In genomic region chr3:191263850-191264249, GRCh38 we compare ENCODE assay signal across 26 cellular contexts.
DNase-seq lines count a peak whose midpoint lies in the region; ATAC-seq, FAIRE-seq and TF ChIP-seq lines count a peak whose summit lies in the region.
"Had no signal": no experiment of that assay in that cellular context is flagged by ENCODE, and none has a peak within 500 bp of the region (broad histone marks: within the 10 kb centered on the region; RNA-seq: fewer than 3 reads in every experiment).

No MANE protein-coding gene starts in this region.

- no peaks in the 10 kb centered on the region for H3K79me2 ChIP-seq in DOHH2 (ENCODE audit: control insufficient read depth, low read length)
- H3K79me2 ChIP-seq: parathyroid adenoma had no signal

- H3F3A ChIP-seq in DOHH2 (ENCODE audit: control insufficient read depth, insufficient read depth), result no peaks in the 10 kb centered on the region

- no peaks in the 10 kb centered on the region for H3K36me3 Mint-ChIP-seq in effector memory CD8-positive, alpha-beta T cell (ENCODE audit: insufficient read depth)
- H3K36me3 Mint-ChIP-seq: activated CD8-positive, alpha-beta memory T cell treated with anti-CD3 and anti-CD28 coated beads, Interleukin-2, amount 10 ng/mL, durations not matched to agents 7 days and 5 days had no signal

- peak; percentile 26 for FAIRE-seq in pancreas (lab: Jason Lieb, UNC)
- FAIRE-seq: K562, keratinocyte had no signal

- peaks cover 0 to 4% of the 10 kb centered on the region in 2 donors for H3K9me3 Mint-ChIP-seq in effector memory CD8-positive, alpha-beta T cell

- H4K20me1 ChIP-seq in DOHH2 (ENCODE audit: control insufficient read depth, insufficient read depth, low read depth, low read length), result no peaks in the 10 kb centered on the region

- H3K27me3 ChIP-seq in DOHH2 (ENCODE audit: control insufficient read depth, low read length) (no peaks in the 10 kb centered on the region), pancreas (no peaks in the 10 kb centered on the region)

- no peaks in the 10 kb centered on the region for H3K9me2 ChIP-seq in DOHH2 (replicated peaks; ENCODE audit: control insufficient read depth, low read length)

- no peaks in the 10 kb centered on the region for H3K4me1 Mint-ChIP-seq in effector memory CD8-positive, alpha-beta T cell (ENCODE audit: low read depth in 2 of 2)
- H3K4me1 Mint-ChIP-seq: activated CD8-positive, alpha-beta memory T cell treated with anti-CD3 and anti-CD28 coated beads, Interleukin-2, amount 10 ng/mL, durations not matched to agents 7 days and 5 days; central memory CD8-positive, alpha-beta T cell had no signal

- H3K27ac Mint-ChIP-seq in effector memory CD8-positive, alpha-beta T cell, result no peak overlapping the region
- H3K27ac Mint-ChIP-seq: activated CD8-positive, alpha-beta memory T cell treated with anti-CD3 and anti-CD28 coated beads, Interleukin-2, amount 10 ng/mL, durations not matched to agents 7 days and 5 days; activated T-cell treated with anti-CD3 and anti-CD28 coated beads, Interleukin-2, amount 50 U/mL, for 72 hours; WTC11 had no signal

- H3K4me2 ChIP-seq in DOHH2 (ENCODE audit: low read length), result 0 out of 2 replicates have a peak overlapping the region, but pooled peaks have one; percentile 1

- intact Hi-C loops in pancreas (cut with DNase I), result no loop called here

- H3K4me3 ChIP-seq in DOHH2 (ENCODE audit: low read length) (no peak overlapping the region), pancreas (no peak overlapping the region)
- H3K4me3 ChIP-seq: K562, lower lobe of right lung, mucosa of descending colon had no signal

- H3K4me3 Mint-ChIP-seq in effector memory CD8-positive, alpha-beta T cell, result no peak overlapping the region
- H3K4me3 Mint-ChIP-seq: activated CD8-positive, alpha-beta memory T cell treated with anti-CD3 and anti-CD28 coated beads, Interleukin-2, amount 10 ng/mL, durations not matched to agents 7 days and 5 days; activated T-cell treated with anti-CD3 and anti-CD28 coated beads, Interleukin-2, amount 50 U/mL, for 72 hours; central memory CD8-positive, alpha-beta T cell; WTC11 had no signal

- DNase-seq in RPMI7951 (ENCODE audit: low read depth), result peak; percentile 11
- DNase-seq in pancreas, result no peak
- DNase-seq in effector memory CD8-positive, alpha-beta T cell, result no peak
- no peak for DNase-seq in iPS-NIHi7 (ENCODE audit: extremely low spot score)
- no peak for DNase-seq in NCI-H2107 (lab: John Stamatoyannopoulos, UW)
- DNase-seq: activated CD8-positive, alpha-beta memory T cell treated with anti-CD3 and anti-CD28 coated beads, Interleukin-2, amount 10 ng/mL, durations not matched to agents 7 days and 5 days; activated naive CD4-positive, alpha-beta T cell; activated T-cell treated with anti-CD3 and anti-CD28 coated beads, Interleukin-2, amount 50 U/mL, for 72 hours; C1 segment of cervical spinal cord; Calu3; HCEC 1CT; lower lobe of right lung; mucosa of descending colon; NCI-H1105 treated with DMSO at 0.1 percent for 48 hours; NCI-H2081; NCI-H345; NCI-H748 treated with DMSO at 0.1 percent for 48 hours; trophoblast cell had no signal

- TF ChIP-seq CTCF in DOHH2 (IDR thresholded peaks at IDR 0.05; ENCODE audit: low read depth, low read length, poor library complexity, severe bottlenecking) (no peak), pancreas (IDR thresholded peaks at IDR 0.05) (no peak)

- H3K4me1 ChIP-seq in DOHH2 (ENCODE audit: control insufficient read depth, low read length) (peaks cover 8% of the 10 kb centered on the region), pancreas (no peaks in the 10 kb centered on the region)
- H3K4me1 ChIP-seq: lower lobe of right lung, parathyroid adenoma had no signal

- H3K36me3 ChIP-seq in DOHH2 (ENCODE audit: control insufficient read depth, low read length) (no peaks in the 10 kb centered on the region), pancreas (no peaks in the 10 kb centered on the region)
- H3K36me3 ChIP-seq: lower lobe of right lung had no signal

- no peaks in the 10 kb centered on the region for H3K27me3 Mint-ChIP-seq in effector memory CD8-positive, alpha-beta T cell
- H3K27me3 Mint-ChIP-seq: activated CD8-positive, alpha-beta memory T cell treated with anti-CD3 and anti-CD28 coated beads, Interleukin-2, amount 10 ng/mL, durations not matched to agents 7 days and 5 days; central memory CD8-positive, alpha-beta T cell had no signal

- H3K27ac ChIP-seq in DOHH2 (ENCODE audit: low read depth, low read length) (no peak overlapping the region), pancreas (no peak overlapping the region)
- H3K27ac ChIP-seq: lower lobe of right lung, parathyroid adenoma had no signal

- 62 to 76% methylated on average over 3 of the region's 3 CpGs for WGBS in pancreas, 2 donors

- ATAC-seq in GM21737 (IDR thresholded peaks at IDR 0.05; ENCODE audit: unreplicated experiment), result peak; percentile 23
- peak in 1 of 4 donors; percentile 16 for ATAC-seq in pancreas
- no peak for ATAC-seq in effector memory CD8-positive, alpha-beta T cell (replicated peaks)
- ATAC-seq in GM19455 (IDR thresholded peaks at IDR 0.05; ENCODE audit: unreplicated experiment), result no peak
- ATAC-seq: activated CD8-positive, alpha-beta memory T cell treated with anti-CD3 and anti-CD28 coated beads, Interleukin-2, amount 10 ng/mL, durations not matched to agents 7 days and 5 days; activated T-cell treated with anti-CD3 and anti-CD28 coated beads, Interleukin-2, amount 50 U/mL, for 72 hours; K562; WTC11 had no signal

- H3K9me3 ChIP-seq in DOHH2 (ENCODE audit: control insufficient read depth, insufficient read depth, low read length), result no peaks in the 10 kb centered on the region
- H3K9me3 ChIP-seq in pancreas, result no peaks in the 10 kb centered on the region
- H3K9me3 ChIP-seq: lower lobe of right lung, mucosa of descending colon had no signal
